ENCODE assay signal across 1 cellular context in the genomic region with DNA sequence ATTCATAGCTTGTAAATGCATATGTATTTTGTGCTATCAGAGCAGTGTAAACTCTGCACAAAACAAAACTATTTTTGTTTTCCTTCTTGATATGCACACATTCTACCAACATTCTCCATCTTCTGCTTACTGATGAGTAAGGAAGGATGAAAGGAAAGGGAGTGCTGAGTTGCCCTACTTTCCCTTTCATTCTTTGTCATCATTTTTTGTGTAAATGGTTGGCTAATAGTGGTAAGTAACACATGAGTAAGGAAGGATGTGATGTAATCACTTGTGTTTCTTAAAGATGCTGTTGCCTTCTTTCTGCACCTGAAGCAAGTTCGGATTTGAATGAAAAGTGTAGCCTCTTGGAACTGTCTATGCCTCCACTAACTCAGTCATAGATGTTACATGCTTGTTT.
TF ChIP-seq lines count a peak whose summit lies in the region.

No MANE protein-coding gene starts in this region.

TF ChIP-seq in GM23338, 12 proteins besides CTCF, POLR2A, EP300 and RAD21 (continued from another document):
- TF ChIP-seq, protein P1, sequence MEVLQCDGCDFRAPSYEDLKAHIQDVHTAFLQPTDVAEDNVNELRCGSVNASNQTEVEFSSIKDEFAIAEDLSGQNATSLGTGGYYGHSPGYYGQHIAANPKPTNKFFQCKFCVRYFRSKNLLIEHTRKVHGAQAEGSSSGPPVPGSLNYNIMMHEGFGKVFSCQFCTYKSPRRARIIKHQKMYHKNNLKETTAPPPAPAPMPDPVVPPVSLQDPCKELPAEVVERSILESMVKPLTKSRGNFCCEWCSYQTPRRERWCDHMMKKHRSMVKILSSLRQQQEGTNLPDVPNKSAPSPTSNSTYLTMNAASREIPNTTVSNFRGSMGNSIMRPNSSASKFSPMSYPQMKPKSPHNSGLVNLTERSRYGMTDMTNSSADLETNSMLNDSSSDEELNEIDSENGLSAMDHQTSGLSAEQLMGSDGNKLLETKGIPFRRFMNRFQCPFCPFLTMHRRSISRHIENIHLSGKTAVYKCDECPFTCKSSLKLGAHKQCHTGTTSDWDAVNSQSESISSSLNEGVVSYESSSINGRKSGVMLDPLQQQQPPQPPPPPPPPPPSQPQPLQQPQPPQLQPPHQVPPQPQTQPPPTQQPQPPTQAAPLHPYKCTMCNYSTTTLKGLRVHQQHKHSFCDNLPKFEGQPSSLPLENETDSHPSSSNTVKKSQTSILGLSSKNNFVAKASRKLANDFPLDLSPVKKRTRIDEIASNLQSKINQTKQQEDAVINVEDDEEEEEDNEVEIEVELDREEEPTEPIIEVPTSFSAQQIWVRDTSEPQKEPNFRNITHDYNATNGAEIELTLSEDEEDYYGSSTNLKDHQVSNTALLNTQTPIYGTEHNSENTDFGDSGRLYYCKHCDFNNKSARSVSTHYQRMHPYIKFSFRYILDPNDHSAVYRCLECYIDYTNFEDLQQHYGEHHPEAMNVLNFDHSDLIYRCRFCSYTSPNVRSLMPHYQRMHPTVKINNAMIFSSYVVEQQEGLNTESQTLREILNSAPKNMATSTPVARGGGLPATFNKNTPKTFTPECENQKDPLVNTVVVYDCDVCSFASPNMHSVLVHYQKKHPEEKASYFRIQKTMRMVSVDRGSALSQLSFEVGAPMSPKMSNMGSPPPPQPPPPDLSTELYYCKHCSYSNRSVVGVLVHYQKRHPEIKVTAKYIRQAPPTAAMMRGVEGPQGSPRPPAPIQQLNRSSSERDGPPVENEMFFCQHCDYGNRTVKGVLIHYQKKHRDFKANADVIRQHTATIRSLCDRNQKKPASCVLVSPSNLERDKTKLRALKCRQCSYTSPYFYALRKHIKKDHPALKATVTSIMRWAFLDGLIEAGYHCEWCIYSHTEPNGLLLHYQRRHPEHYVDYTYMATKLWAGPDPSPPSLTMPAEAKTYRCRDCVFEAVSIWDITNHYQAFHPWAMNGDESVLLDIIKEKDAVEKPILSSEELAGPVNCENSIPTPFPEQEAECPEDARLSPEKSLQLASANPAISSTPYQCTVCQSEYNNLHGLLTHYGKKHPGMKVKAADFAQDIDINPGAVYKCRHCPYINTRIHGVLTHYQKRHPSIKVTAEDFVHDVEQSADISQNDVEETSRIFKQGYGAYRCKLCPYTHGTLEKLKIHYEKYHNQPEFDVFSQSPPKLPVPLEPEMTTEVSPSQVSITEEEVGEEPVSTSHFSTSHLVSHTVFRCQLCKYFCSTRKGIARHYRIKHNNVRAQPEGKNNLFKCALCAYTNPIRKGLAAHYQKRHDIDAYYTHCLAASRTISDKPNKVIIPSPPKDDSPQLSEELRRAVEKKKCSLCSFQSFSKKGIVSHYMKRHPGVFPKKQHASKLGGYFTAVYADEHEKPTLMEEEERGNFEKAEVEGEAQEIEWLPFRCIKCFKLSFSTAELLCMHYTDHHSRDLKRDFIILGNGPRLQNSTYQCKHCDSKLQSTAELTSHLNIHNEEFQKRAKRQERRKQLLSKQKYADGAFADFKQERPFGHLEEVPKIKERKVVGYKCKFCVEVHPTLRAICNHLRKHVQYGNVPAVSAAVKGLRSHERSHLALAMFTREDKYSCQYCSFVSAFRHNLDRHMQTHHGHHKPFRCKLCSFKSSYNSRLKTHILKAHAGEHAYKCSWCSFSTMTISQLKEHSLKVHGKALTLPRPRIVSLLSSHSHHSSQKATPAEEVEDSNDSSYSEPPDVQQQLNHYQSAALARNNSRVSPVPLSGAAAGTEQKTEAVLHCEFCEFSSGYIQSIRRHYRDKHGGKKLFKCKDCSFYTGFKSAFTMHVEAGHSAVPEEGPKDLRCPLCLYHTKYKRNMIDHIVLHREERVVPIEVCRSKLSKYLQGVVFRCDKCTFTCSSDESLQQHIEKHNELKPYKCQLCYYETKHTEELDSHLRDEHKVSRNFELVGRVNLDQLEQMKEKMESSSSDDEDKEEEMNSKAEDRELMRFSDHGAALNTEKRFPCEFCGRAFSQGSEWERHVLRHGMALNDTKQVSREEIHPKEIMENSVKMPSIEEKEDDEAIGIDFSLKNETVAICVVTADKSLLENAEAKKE (CRISPR knock-in tag; IDR thresholded peaks at IDR 0.05): no peak
- TF ChIP-seq ZNF114 (CRISPR knock-in tag; IDR thresholded peaks at IDR 0.05): no peak
- TF ChIP-seq NANOG (IDR thresholded peaks at IDR 0.05; ENCODE audit: borderline replicate concordance): no peak
